ENCODE assay signal across 20 cellular contexts in the genomic region with DNA sequence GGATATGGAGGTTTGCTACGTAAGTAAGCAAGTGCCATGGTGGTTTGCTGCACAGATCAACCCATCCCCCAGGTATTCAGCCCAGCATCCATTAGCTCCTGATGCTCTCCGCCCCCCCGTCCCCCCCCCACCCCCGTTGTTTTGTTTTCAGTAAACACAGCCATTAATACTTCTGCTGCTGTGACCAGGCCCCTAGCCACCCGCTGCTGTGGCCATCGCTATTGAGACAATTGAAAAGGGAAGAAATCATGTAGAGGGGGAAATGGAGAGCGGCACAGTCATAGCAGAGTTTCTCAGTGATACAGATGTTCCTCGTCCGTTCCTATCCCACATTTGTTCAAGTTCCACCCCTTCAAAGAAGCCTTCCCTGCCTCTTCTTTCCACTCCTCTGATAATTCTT. TPM values are rescaled to one million over a fixed set of nuclear protein-coding genes. Genes with fewer than 3 reads are reported as not detected.
DNase-seq lines count a peak whose midpoint lies in the region; ATAC-seq and TF ChIP-seq lines count a peak whose summit lies in the region.
"Had no signal": no experiment of that assay in that cellular context is flagged by ENCODE, and none has a peak within 500 bp of the region (broad histone marks: within the 10 kb centered on the region; RNA-seq: fewer than 3 reads in every experiment).

No MANE protein-coding gene starts in this region.

- H3K23me2 ChIP-seq in H9 (ENCODE audit: insufficient read length, low read depth, low read length, poor library complexity, severe bottlenecking) = no peaks in the 10 kb centered on the region

- H4K5ac ChIP-seq in H9 (ENCODE audit: insufficient read length, low read depth, low read length) = no peak overlapping the region

- WGBS in H9 (ENCODE audit: extremely low coverage, insufficient read length, low lambda C conversion rate) = no CpG with 5 or more reads among the region's 9 CpGs

- H2AFZ ChIP-seq in H9 (ENCODE audit: low read length) = no peak overlapping the region
- no peak overlapping the region for H2AFZ ChIP-seq in OCI-LY3 (ENCODE audit: low read depth, low read length)

- H3K79me1 ChIP-seq in H9 (ENCODE audit: insufficient read depth, low read depth, low read length, poor library complexity, severe bottlenecking) = no peaks in the 10 kb centered on the region

- H4K20me1 ChIP-seq in H9 (ENCODE audit: control insufficient read depth, insufficient read depth, insufficient read length) (no peaks in the 10 kb centered on the region), OCI-LY3 (ENCODE audit: insufficient read depth, low read length) (no peaks in the 10 kb centered on the region)
- H4K20me1 ChIP-seq: BLaER1 treated with 17β-estradiol and CSF1 and Interleukin-3, amounts not matched to agents 10 nM and 100 nM had no signal

- no peak overlapping the region for H2BK12ac ChIP-seq in H9 (ENCODE audit: insufficient read length, low read depth, low read length)

- H3K4ac ChIP-seq in H9 (ENCODE audit: low read depth, low read length) = no peak overlapping the region

- no peaks in the 10 kb centered on the region for H3K79me2 ChIP-seq in H9 (ENCODE audit: insufficient read depth, low read length)
- no peaks in the 10 kb centered on the region for H3K79me2 ChIP-seq in OCI-LY3 (ENCODE audit: low read length)

- intact Hi-C loops in CD4-positive, alpha-beta memory T cell (cut with micrococcal nuclease) = no loop called here

- H3K27me3 ChIP-seq in H9 (ENCODE audit: insufficient read depth, low read length) (no peaks in the 10 kb centered on the region), OCI-LY3 (ENCODE audit: low read depth, low read length) (no peaks in the 10 kb centered on the region), iPS-20b (ENCODE audit: insufficient read depth, low read length) (no peaks in the 10 kb centered on the region)
- no peaks in the 10 kb centered on the region for H3K27me3 ChIP-seq in CD4-positive, alpha-beta memory T cell (ENCODE audit: insufficient read depth, low read length)
- H3K27me3 ChIP-seq: BLaER1 treated with 17β-estradiol and CSF1 and Interleukin-3, amounts not matched to agents 10 nM and 100 nM had no signal

- H3K4me3 Mint-ChIP-seq in H9 = no peak overlapping the region
- H3K4me3 Mint-ChIP-seq in CD4-positive, alpha-beta memory T cell = no peak overlapping the region
- H3K4me3 Mint-ChIP-seq: CD4-positive, CD25-positive, alpha-beta regulatory T cell had no signal

- H3K36me3 Mint-ChIP-seq in H9 (ENCODE audit: insufficient read depth in 1 of 3, low read depth in 3 of 3) = peaks cover 6 to 13% (median 10%) of the 10 kb centered on the region in 3 experiments
- peaks cover 0 to 7% of the 10 kb centered on the region in 2 donors for H3K36me3 Mint-ChIP-seq in CD4-positive, alpha-beta memory T cell

- CTCF ChIA-PET in CD4-positive, alpha-beta memory T cell (lab: Charles Lee; ENCODE audit: partially characterized antibody) = no interaction called here

- H3K27ac ChIP-seq in H9 (ENCODE audit: insufficient read length, low read depth, low read length) = no peak overlapping the region
- no peak overlapping the region for H3K27ac ChIP-seq in OCI-LY3 (ENCODE audit: low read length)
- H3K27ac ChIP-seq in iPS-20b (ENCODE audit: low read length) = peak overlapping the region; percentile 54
- no peak overlapping the region for H3K27ac ChIP-seq in CD4-positive, alpha-beta memory T cell (ENCODE audit: low read depth, low read length)
- H3K27ac ChIP-seq: BLaER1 treated with 17β-estradiol and CSF1 and Interleukin-3, amounts not matched to agents 10 nM and 100 nM had no signal

- no peak overlapping the region for H2BK20ac ChIP-seq in H9 (ENCODE audit: low read depth, low read length, poor library complexity, severe bottlenecking)

- DNase-seq in ELF-1 (ENCODE audit: low read depth, low spot score) (peak; percentile 47), H9 (peak; percentile 45)
- DNase-seq in CD4-positive, alpha-beta memory T cell = no peak
- DNase-seq: ACHN; Calu3; CD4-positive, CD25-positive, alpha-beta regulatory T cell; DMS 273 treated with DMSO at 0.1 percent for 48 hours; GOT3; IMR-90 had no signal

- H3K4me1 ChIP-seq in H9 (ENCODE audit: insufficient read depth, low read length) (no peaks in the 10 kb centered on the region; the same call in 1 of the 2 replicates), OCI-LY3 (ENCODE audit: low read length) (peaks cover 8% of the 10 kb centered on the region), iPS-20b (ENCODE audit: insufficient read depth, low read length) (peaks cover 12% of the 10 kb centered on the region; the same call in 1 of the 2 replicates)
- H3K4me1 ChIP-seq in CD4-positive, alpha-beta memory T cell (ENCODE audit: insufficient read depth, low read length) = no peaks in the 10 kb centered on the region

- H4K8ac ChIP-seq in H9 (replicated peaks; ENCODE audit: insufficient read length, low read depth, low read length) = no peak overlapping the region

- H3K4me2 ChIP-seq in H9 (ENCODE audit: insufficient read depth, insufficient read length, low read length) (no peak overlapping the region), OCI-LY3 (ENCODE audit: low read length) (0 out of 2 replicates have a peak overlapping the region, but pooled peaks have one; percentile 20)

- H3K27ac Mint-ChIP-seq in H9 = peak overlapping the region; percentile 39 to 79 (median 64); a peak in 5 of 7 replicates
- no peak overlapping the region for H3K27ac Mint-ChIP-seq in CD4-positive, alpha-beta memory T cell

- H3K14ac ChIP-seq in H9 (ENCODE audit: insufficient read depth, low read length) = no peak overlapping the region

- no peak overlapping the region for H2BK120ac ChIP-seq in H9 (ENCODE audit: low read depth, low read length, poor library complexity, severe bottlenecking)

- no peak for ATAC-seq in HG02870 (IDR thresholded peaks at IDR 0.05; ENCODE audit: unreplicated experiment)
- ATAC-seq in HG03378 (IDR thresholded peaks at IDR 0.05; ENCODE audit: unreplicated experiment) = no peak
- ATAC-seq in GM19328 (IDR thresholded peaks at IDR 0.05; ENCODE audit: unreplicated experiment) = no peak
- ATAC-seq: GM12878, HCT116 had no signal

- H3K4me1 Mint-ChIP-seq in H9 = peaks cover 0 to 16% of the 10 kb centered on the region in 2 experiments
- no peaks in the 10 kb centered on the region for H3K4me1 Mint-ChIP-seq in CD4-positive, alpha-beta memory T cell
- H3K4me1 Mint-ChIP-seq: CD4-positive, CD25-positive, alpha-beta regulatory T cell had no signal

- no peak overlapping the region for H3K9ac ChIP-seq in H9 (ENCODE audit: extremely low read depth, insufficient read length, low read length)
- H3K9ac ChIP-seq in OCI-LY3 (ENCODE audit: low read length) = no peak overlapping the region
- no peak overlapping the region for H3K9ac ChIP-seq in iPS-20b (ENCODE audit: low read depth, low read length)
- H3K9ac ChIP-seq: BLaER1 treated with 17β-estradiol and CSF1 and Interleukin-3, amounts not matched to agents 10 nM and 100 nM had no signal

- H3K56ac ChIP-seq in H9 (ENCODE audit: insufficient read length, low read depth, low read length) = no peak overlapping the region

- H3K18ac ChIP-seq in H9 (ENCODE audit: insufficient read length, low read depth, low read length) = no peak overlapping the region

- H3K23ac ChIP-seq in H9 (ENCODE audit: insufficient read length, low read depth, low read length) = no peak overlapping the region

- H3K9me3 Mint-ChIP-seq in H9 = peaks cover 7 to 8% of the 10 kb centered on the region in 2 experiments
- H3K9me3 Mint-ChIP-seq in CD4-positive, alpha-beta memory T cell = peaks cover 0 to 10% (median 6%) of the 10 kb centered on the region in 8 donors

- no peak for TF ChIP-seq CTCF in H9 (conservative IDR thresholded peaks at IDR 0.05)
- TF ChIP-seq CTCF in OCI-LY3 (IDR thresholded peaks at IDR 0.05; ENCODE audit: low read depth, low read length) = no peak

- H3K4me3 ChIP-seq in OCI-LY3 (ENCODE audit: low read length) (no peak overlapping the region), iPS-20b (ENCODE audit: low read length) (peak overlapping the region; percentile 21)
- H3K4me3 ChIP-seq in CD4-positive, alpha-beta memory T cell (ENCODE audit: low read length in 2 of 2) = no peak overlapping the region
- H3K4me3 ChIP-seq: BLaER1 treated with 17β-estradiol and CSF1 and Interleukin-3, amounts not matched to agents 10 nM and 100 nM; GM12878 had no signal

- no peak overlapping the region for H2BK15ac ChIP-seq in H9 (ENCODE audit: low read depth, low read length)

- no peaks in the 10 kb centered on the region for H3K9me3 ChIP-seq in H9 (ENCODE audit: control insufficient read depth, low read depth, low read length)
- no peaks in the 10 kb centered on the region for H3K9me3 ChIP-seq in OCI-LY3 (ENCODE audit: insufficient read depth, low read length)
- peaks cover 9% of the 10 kb centered on the region; the same call in 1 of the 2 replicates for H3K9me3 ChIP-seq in iPS-20b (ENCODE audit: insufficient read depth, low read depth, low read length)
- H3K9me3 ChIP-seq in CD4-positive, alpha-beta memory T cell (ENCODE audit: control insufficient read depth in 1 of 2, low read length in 2 of 2) = no peaks in the 10 kb centered on the region

- POLR2A ChIA-PET in CD4-positive, alpha-beta memory T cell (lab: Charles Lee; ENCODE audit: partially characterized antibody) = no interaction called here

- H2AK5ac ChIP-seq in H9 (ENCODE audit: insufficient read length, low read length) = no peak overlapping the region

- no peak overlapping the region for H3T11ph ChIP-seq in H9 (ENCODE audit: low read length)

- no peak overlapping the region for H2BK5ac ChIP-seq in H9 (ENCODE audit: insufficient read length, low read length)

- no peaks in the 10 kb centered on the region for H3K36me3 ChIP-seq in OCI-LY3 (replicated peaks; ENCODE audit: low read depth, low read length)
- no peaks in the 10 kb centered on the region for H3K36me3 ChIP-seq in iPS-20b (ENCODE audit: insufficient read depth, low read depth, low read length)
- H3K36me3 ChIP-seq in CD4-positive, alpha-beta memory T cell (ENCODE audit: insufficient read depth, low read length) = no peaks in the 10 kb centered on the region
- H3K36me3 ChIP-seq: BLaER1 treated with 17β-estradiol and CSF1 and Interleukin-3, amounts not matched to agents 10 nM and 100 nM had no signal

- H3K27me3 Mint-ChIP-seq in H9 (ENCODE audit: low read depth) = peaks cover under 1% of the 10 kb centered on the region; the same call in 1 of the 2 replicates
- peaks cover 10% of the 10 kb centered on the region in 2 donors for H3K27me3 Mint-ChIP-seq in CD4-positive, alpha-beta memory T cell

- no peak overlapping the region for H4K91ac ChIP-seq in H9 (ENCODE audit: insufficient read length, low read depth, low read length)

RNA-seq across cellular contexts. Expression of gene SLC35D3, which starts 24.9 kb away (rescaled TPM):
- 0.17 and 0.57 TPM in 2 replicates for total RNA-seq in H9 (2021)
- total RNA-seq in CD4-positive, alpha-beta memory T cell = not detected
- polyA plus RNA-seq in CD4-positive, alpha-beta memory T cell = not detected
- total RNA-seq: A172, Calu3, Daoy, G401, GM12878, IMR-90 had no signal
- polyA plus RNA-seq: CD4-positive, CD25-positive, alpha-beta regulatory T cell; GM12878; IMR-90 had no signal

Comparison
In these comparisons a context has a peak if more than half of its experiments do, and no peak if none do; other contexts are left out.
1. DNase-seq: peak in ELF-1 (single experiment) and H9 (single experiment); none in CD4-positive, alpha-beta memory T cell (0 of 5).
2. H3K27ac Mint-ChIP-seq: peak in H9 (3 of 3); none in CD4-positive, alpha-beta memory T cell (0 of 7).